14 cellular contexts compared by ENCODE assay signal in the genomic region with DNA sequence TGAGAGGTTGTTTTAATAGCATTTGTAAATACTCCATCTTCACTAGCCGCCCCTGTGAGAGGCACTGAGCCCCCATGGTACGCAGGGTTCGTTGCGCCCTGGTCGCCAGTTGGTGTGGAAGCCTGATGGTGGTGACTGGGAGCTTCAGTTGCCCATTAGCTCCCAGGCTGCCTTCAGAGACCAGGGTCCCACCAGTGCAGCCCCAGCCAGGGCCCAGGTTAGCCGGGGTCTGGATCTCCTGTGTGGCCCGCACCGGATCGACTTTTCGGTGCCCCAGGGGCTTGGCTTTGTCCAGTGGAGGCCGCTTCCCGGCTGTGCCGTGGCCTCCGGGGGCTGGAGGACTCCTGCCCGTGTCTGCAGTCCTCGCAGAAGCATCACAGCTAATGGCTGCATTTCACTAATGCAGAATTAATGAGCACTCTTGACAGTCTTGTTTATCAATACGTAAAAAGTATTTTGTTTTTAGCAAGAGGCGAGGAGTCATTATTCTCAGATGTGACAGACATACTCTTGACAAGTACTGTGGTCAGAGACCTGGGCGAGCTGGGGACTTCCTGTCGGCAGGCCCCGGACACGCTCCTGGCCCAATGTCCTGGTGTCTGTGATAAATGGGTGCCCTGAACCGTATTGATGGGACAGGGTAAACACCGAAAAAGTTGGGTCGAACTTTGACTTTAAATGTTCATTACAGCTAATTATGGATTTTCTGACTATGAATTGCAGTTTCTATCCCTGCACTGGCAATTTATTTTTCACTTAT.
DNase-seq lines count a peak whose midpoint lies in the region; ATAC-seq and TF ChIP-seq lines count a peak whose summit lies in the region.
"Had no signal": no experiment of that assay in that cellular context is flagged by ENCODE, and none has a peak within 500 bp of the region (broad histone marks: within the 10 kb centered on the region; RNA-seq: fewer than 3 reads in every experiment).

No MANE protein-coding gene starts in this region.

- no peaks in the 10 kb centered on the region for H3K9me3 ChIP-seq in Caco-2
- H3K9me3 ChIP-seq in SJSA1 (replicated peaks) = no peaks in the 10 kb centered on the region
- H3K9me3 ChIP-seq in prostate gland = no peaks in the 10 kb centered on the region
- H3K9me3 ChIP-seq: SJCRH30 had no signal

- peak overlapping the region; percentile 91 for H3K27ac ChIP-seq in SJSA1
- H3K27ac ChIP-seq in prostate gland = peak overlapping the region; percentile 41 to 79
- H3K27ac ChIP-seq: neural progenitor cell, SJCRH30 had no signal

- TF ChIP-seq POLR2A in prostate gland (IDR thresholded peaks at IDR 0.05) = no peak

- POLR2A ChIA-PET in Caco-2 (lab: Charles Lee) = no interaction called here
- POLR2A ChIA-PET in activated CD4-positive, alpha-beta T cell treated with anti-CD3 and anti-CD28 coated beads for 36 hours (lab: Charles Lee) = no interaction called here

- H3K4me1 ChIP-seq in Caco-2 (peaks cover 15% of the 10 kb centered on the region), SJSA1 (replicated peaks) (peaks cover 26% of the 10 kb centered on the region), prostate gland (replicated peaks) (peaks cover 18% of the 10 kb centered on the region)
- H3K4me1 ChIP-seq: neural progenitor cell, SJCRH30 had no signal

- H3K27ac Mint-ChIP-seq in Caco-2 (ENCODE audit: unreplicated experiment) = no peak overlapping the region
- no peak overlapping the region for H3K27ac Mint-ChIP-seq in activated CD4-positive, alpha-beta T cell treated with anti-CD3 and anti-CD28 coated beads for 36 hours
- H3K27ac Mint-ChIP-seq: activated naive CD4-positive, alpha-beta T cell treated with anti-CD3 and anti-CD28 coated beads, Interleukin-2, amount 50 U/mL, for 24 hours; neural progenitor cell had no signal

- CTCF ChIA-PET in Caco-2 (lab: Charles Lee) = interaction anchor here (0.6 kb wide), 1 partner anchor 227 kb away, joined by 3 read pairs; no protein-coding TSS in a partner anchor
- CTCF ChIA-PET in activated CD4-positive, alpha-beta T cell treated with anti-CD3 and anti-CD28 coated beads for 36 hours (lab: Charles Lee) = interaction anchor here (0.7 kb wide), 1 partner anchor 24 kb away, joined by 3 read pairs; no protein-coding TSS in a partner anchor

- TF ChIP-seq CTCF in Caco-2 (IDR thresholded peaks at IDR 0.05; ENCODE audit: insufficient read depth in 1 of 2, low read depth in 1 of 2, low read length in 1 of 2, severe bottlenecking in 1 of 2, unreplicated experiment in 1 of 2) (no peak), prostate gland (IDR thresholded peaks at IDR 0.05) (no peak)

- intact Hi-C loops in Caco-2 (cut with micrococcal nuclease; ENCODE audit: unreplicated experiment) (no loop called here), prostate gland (cut with DNase I) (no loop called here)
- intact Hi-C loops in activated CD4-positive, alpha-beta T cell treated with anti-CD3 and anti-CD28 coated beads for 36 hours (cut with DNase I, micrococcal nuclease) = no loop called here

- BruUV-seq in Caco-2 (replicated peaks; lab: Mats Ljungman, UMichigan) = no TSS peak

- WGBS in prostate gland = 91% methylated on average over 25 of the region's 25 CpGs

- H3K4me3 Mint-ChIP-seq in Caco-2 (ENCODE audit: unreplicated experiment) = peak overlapping the region; percentile 71
- no peak overlapping the region for H3K4me3 Mint-ChIP-seq in activated CD4-positive, alpha-beta T cell treated with anti-CD3 and anti-CD28 coated beads for 36 hours
- H3K4me3 Mint-ChIP-seq: activated naive CD4-positive, alpha-beta T cell treated with anti-CD3 and anti-CD28 coated beads, Interleukin-2, amount 50 U/mL, for 24 hours; neural progenitor cell had no signal

- H3K36me3 ChIP-seq in Caco-2 (ENCODE audit: control insufficient read depth, insufficient read depth, low read length) = no peaks in the 10 kb centered on the region
- peaks cover 16% of the 10 kb centered on the region for H3K36me3 ChIP-seq in SJSA1
- no peaks in the 10 kb centered on the region for H3K36me3 ChIP-seq in prostate gland
- H3K36me3 ChIP-seq: neural progenitor cell, SJCRH30 had no signal

- H3K27me3 ChIP-seq in Caco-2 (replicated peaks; ENCODE audit: control insufficient read depth, insufficient read depth, low read length) (no peaks in the 10 kb centered on the region), SJSA1 (replicated peaks) (no peaks in the 10 kb centered on the region), prostate gland (replicated peaks; ENCODE audit: insufficient read depth) (no peaks in the 10 kb centered on the region)
- H3K27me3 ChIP-seq: neural progenitor cell, SJCRH30 had no signal

- no peak for ATAC-seq in activated CD4-positive, alpha-beta T cell treated with anti-CD3 and anti-CD28 coated beads for 36 hours

- peaks cover 7% of the 10 kb centered on the region for H3K36me3 Mint-ChIP-seq in Caco-2 (ENCODE audit: insufficient read depth, unreplicated experiment)
- peaks cover 12% of the 10 kb centered on the region for H3K36me3 Mint-ChIP-seq in activated CD4-positive, alpha-beta T cell treated with anti-CD3 and anti-CD28 coated beads for 36 hours (ENCODE audit: low read depth)

- H3K4me3 ChIP-seq in Caco-2 (ENCODE audit: low read depth, low read length) (no peak overlapping the region), SJSA1 (no peak overlapping the region), prostate gland (no peak overlapping the region)
- H3K4me3 ChIP-seq: neural progenitor cell, SJCRH30 had no signal

- H3K27me3 Mint-ChIP-seq in Caco-2 (ENCODE audit: insufficient read depth, unreplicated experiment) = no peaks in the 10 kb centered on the region
- no peaks in the 10 kb centered on the region for H3K27me3 Mint-ChIP-seq in activated CD4-positive, alpha-beta T cell treated with anti-CD3 and anti-CD28 coated beads for 36 hours
- H3K27me3 Mint-ChIP-seq: activated naive CD4-positive, alpha-beta T cell treated with anti-CD3 and anti-CD28 coated beads, Interleukin-2, amount 50 U/mL, for 24 hours had no signal

- no peaks in the 10 kb centered on the region for H3K9me3 Mint-ChIP-seq in Caco-2 (ENCODE audit: unreplicated experiment)
- H3K9me3 Mint-ChIP-seq in activated CD4-positive, alpha-beta T cell treated with anti-CD3 and anti-CD28 coated beads for 36 hours (ENCODE audit: low read depth) = no peaks in the 10 kb centered on the region
- H3K9me3 Mint-ChIP-seq: activated naive CD4-positive, alpha-beta T cell treated with anti-CD3 and anti-CD28 coated beads, Interleukin-2, amount 50 U/mL, for 24 hours had no signal

- no peaks in the 10 kb centered on the region for H3K4me1 Mint-ChIP-seq in Caco-2 (ENCODE audit: low read depth, unreplicated experiment)
- H3K4me1 Mint-ChIP-seq in activated CD4-positive, alpha-beta T cell treated with anti-CD3 and anti-CD28 coated beads for 36 hours = peaks cover 22% of the 10 kb centered on the region

- DNase-seq in Caco-2 (peak in 1 of 2 experiments; percentile 19), SJSA1 (ENCODE audit: low read depth in 1 of 2, low spot score in 2 of 2) (peak in 1 of 2 experiments; percentile 39), islet precursor cell (peak; percentile 19), prostate gland (ENCODE audit: low spot score) (no peak), kidney tubule cell (ENCODE audit: low spot score) (no peak), DMS114 treated with DMSO at 0.1 percent for 48 hours (lab: John Stamatoyannopoulos, UW; ENCODE audit: unreplicated experiment) (no peak), H4 (ENCODE audit: low spot score) (no peak)
- DNase-seq in activated CD4-positive, alpha-beta T cell treated with anti-CD3 and anti-CD28 coated beads for 36 hours = no peak
- DNase-seq: DMS53; NCI-H2029; SJCRH30; stimulated activated CD4-positive, alpha-beta T cell treated with anti-CD3 and anti-CD28 coated beads, Interleukin-12 subunit alpha, Interleukin-12 subunit beta, amount 100 ng/mL, for 4 hours had no signal
